In genomic region chr2:46697830-46698323, GRCh38 we compare ENCODE assay signal across 8 cellular contexts. TPM values are rescaled to one million over a fixed set of nuclear protein-coding genes. Genes with fewer than 3 reads are reported as not detected.
DNase-seq lines count a peak whose midpoint lies in the region; ATAC-seq and TF ChIP-seq lines count a peak whose summit lies in the region.

No MANE protein-coding gene starts in this region.

- ATAC-seq in right cardiac atrium (no peak), HG03565 (IDR thresholded peaks at IDR 0.05; ENCODE audit: unreplicated experiment) (no peak)

- WGBS in right cardiac atrium = 64% methylated on average over 14 of the region's 14 CpGs
- 86% methylated on average over 14 of the region's 14 CpGs for WGBS in smooth muscle cell (ENCODE audit: low lambda C conversion rate)

- no peaks in the 10 kb centered on the region for H3K27me3 ChIP-seq in right cardiac atrium (ENCODE audit: control insufficient read depth, insufficient read depth)
- H3K27me3 ChIP-seq in smooth muscle cell (ENCODE audit: low read depth) = no peaks in the 10 kb centered on the region

- H3K9me3 ChIP-seq in HEK293 (ENCODE audit: control insufficient read depth, insufficient read depth, low read depth, low read length) = no peaks in the 10 kb centered on the region
- no peaks in the 10 kb centered on the region for H3K9me3 ChIP-seq in right cardiac atrium (ENCODE audit: control insufficient read depth, low read length)
- no peaks in the 10 kb centered on the region for H3K9me3 ChIP-seq in smooth muscle cell (replicated peaks; ENCODE audit: low read depth)

- no peaks in the 10 kb centered on the region for H3K27me3 Mint-ChIP-seq in activated CD4-positive, alpha-beta memory T cell treated with anti-CD3 and anti-CD28 coated beads for 36 hours

- peak overlapping the region; percentile 91 for H3K9ac ChIP-seq in smooth muscle cell (ENCODE audit: low read depth)

- POLR2A ChIA-PET in HEK293 (lab: Yijun Ruan, JAX) = no interaction called here
- POLR2A ChIA-PET in activated CD4-positive, alpha-beta memory T cell treated with anti-CD3 and anti-CD28 coated beads for 36 hours (lab: Charles Lee) = no interaction called here

- H3K9me3 Mint-ChIP-seq in activated CD4-positive, alpha-beta memory T cell treated with anti-CD3 and anti-CD28 coated beads for 36 hours = no peaks in the 10 kb centered on the region

- peaks cover 34% of the 10 kb centered on the region for H4K20me1 ChIP-seq in smooth muscle cell (ENCODE audit: low read depth)

- no peak for TF ChIP-seq CTCF in HEK293 (tag by site-specific recombination; IDR thresholded peaks at IDR 0.05)
- TF ChIP-seq CTCF in smooth muscle cell (IDR thresholded peaks at IDR 0.05; ENCODE audit: borderline replicate concordance, insufficient read depth, poor library complexity, severe bottlenecking) = no peak

- peaks cover 2% of the 10 kb centered on the region for H3K4me1 ChIP-seq in HEK293 (ENCODE audit: control insufficient read depth, insufficient read depth, low read length)
- H3K4me1 ChIP-seq in right cardiac atrium (ENCODE audit: control insufficient read depth, insufficient read depth, low read length) = peaks cover 2% of the 10 kb centered on the region
- H3K4me1 ChIP-seq in smooth muscle cell (ENCODE audit: low read depth) = peaks cover 13% of the 10 kb centered on the region

- peaks cover 5% of the 10 kb centered on the region for H3F3A ChIP-seq in smooth muscle cell (ENCODE audit: low read depth)

- H3K27ac Mint-ChIP-seq in activated CD4-positive, alpha-beta memory T cell treated with anti-CD3 and anti-CD28 coated beads for 36 hours = peak overlapping the region; percentile 97

- H3K79me2 ChIP-seq in smooth muscle cell (ENCODE audit: low read depth) = peaks cover 35% of the 10 kb centered on the region

- H3K36me3 ChIP-seq in HEK293 (ENCODE audit: control insufficient read depth in 2 of 2, insufficient read depth in 1 of 2, low read length in 2 of 2) (no peaks in the 10 kb centered on the region), smooth muscle cell (ENCODE audit: low read depth) (no peaks in the 10 kb centered on the region)

- DNase-seq in activated CD4-positive, alpha-beta memory T cell treated with anti-CD3 and anti-CD28 coated beads for 36 hours = no peak
- DNase-seq in right cardiac atrium = peak in 1 of 3 donors; percentile 39
- no peak for DNase-seq in smooth muscle cell (lab: John Stamatoyannopoulos, UW; ENCODE audit: unreplicated experiment)
- no peak for DNase-seq in pons (ENCODE audit: low spot score)
- DNase-seq in NCI-H1417 (lab: John Stamatoyannopoulos, UW) = no peak
- DNase-seq in dermis blood vessel endothelial cell = no peak

- peaks cover 42% of the 10 kb centered on the region for H3K4me1 Mint-ChIP-seq in activated CD4-positive, alpha-beta memory T cell treated with anti-CD3 and anti-CD28 coated beads for 36 hours (ENCODE audit: low read depth)

- CTCF ChIA-PET in HEK293 (lab: Yijun Ruan, JAX) = interaction anchor here (1.0 kb wide), 1 partner anchor 101 kb away, joined by 3 read pairs; no protein-coding TSS in a partner anchor
- CTCF ChIA-PET in activated CD4-positive, alpha-beta memory T cell treated with anti-CD3 and anti-CD28 coated beads for 36 hours (lab: Charles Lee) = no interaction called here

- peak overlapping the region; percentile 75 for H2AFZ ChIP-seq in smooth muscle cell (ENCODE audit: low read depth)

- peak overlapping the region; percentile 69 for H3K4me3 ChIP-seq in HEK293 (ENCODE audit: low read depth, low read length)
- peak overlapping the region; percentile 94 for H3K4me3 ChIP-seq in right cardiac atrium (ENCODE audit: low read length)
- peak overlapping the region; percentile 99 for H3K4me3 ChIP-seq in smooth muscle cell

- H3K36me3 Mint-ChIP-seq in activated CD4-positive, alpha-beta memory T cell treated with anti-CD3 and anti-CD28 coated beads for 36 hours = no peaks in the 10 kb centered on the region

- H3K4me2 ChIP-seq in smooth muscle cell = peak overlapping the region; percentile 83

- H3K27ac ChIP-seq in HEK293 (ENCODE audit: extremely low read depth, low read depth, low read length) (peak overlapping the region; percentile 79), right cardiac atrium (ENCODE audit: low read length) (peak overlapping the region; percentile 73), smooth muscle cell (ENCODE audit: low read depth) (peak overlapping the region; percentile 87)

- H3K4me3 Mint-ChIP-seq in activated CD4-positive, alpha-beta memory T cell treated with anti-CD3 and anti-CD28 coated beads for 36 hours = peak overlapping the region; percentile 97

- intact Hi-C loops in activated CD4-positive, alpha-beta memory T cell treated with anti-CD3 and anti-CD28 coated beads for 36 hours (cut with micrococcal nuclease) = no loop called here
- intact Hi-C loops in right cardiac atrium (cut with DNase I) = no loop called here

TF ChIP-seq in HEK293, 187 proteins besides CTCF, POLR2A, EP300 and RAD21:
- TF ChIP-seq, protein P1, sequence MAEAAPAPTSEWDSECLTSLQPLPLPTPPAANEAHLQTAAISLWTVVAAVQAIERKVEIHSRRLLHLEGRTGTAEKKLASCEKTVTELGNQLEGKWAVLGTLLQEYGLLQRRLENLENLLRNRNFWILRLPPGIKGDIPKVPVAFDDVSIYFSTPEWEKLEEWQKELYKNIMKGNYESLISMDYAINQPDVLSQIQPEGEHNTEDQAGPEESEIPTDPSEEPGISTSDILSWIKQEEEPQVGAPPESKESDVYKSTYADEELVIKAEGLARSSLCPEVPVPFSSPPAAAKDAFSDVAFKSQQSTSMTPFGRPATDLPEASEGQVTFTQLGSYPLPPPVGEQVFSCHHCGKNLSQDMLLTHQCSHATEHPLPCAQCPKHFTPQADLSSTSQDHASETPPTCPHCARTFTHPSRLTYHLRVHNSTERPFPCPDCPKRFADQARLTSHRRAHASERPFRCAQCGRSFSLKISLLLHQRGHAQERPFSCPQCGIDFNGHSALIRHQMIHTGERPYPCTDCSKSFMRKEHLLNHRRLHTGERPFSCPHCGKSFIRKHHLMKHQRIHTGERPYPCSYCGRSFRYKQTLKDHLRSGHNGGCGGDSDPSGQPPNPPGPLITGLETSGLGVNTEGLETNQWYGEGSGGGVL (tag by site-specific recombination; IDR thresholded peaks at IDR 0.05) = no peak
- TF ChIP-seq ZNF10 (tag by site-specific recombination; IDR thresholded peaks at IDR 0.05) (no peak), ZNF555 (tag by site-specific recombination; conservative IDR thresholded peaks at IDR 0.05) (no peak)

RNA-seq across cellular contexts. Expression of gene SOCS5, which starts 1.2 kb away (rescaled TPM):
- 1 to 10 TPM; 5.8 TPM for total RNA-seq in activated CD4-positive, alpha-beta memory T cell treated with anti-CD3 and anti-CD28 coated beads for 36 hours
- total RNA-seq in right cardiac atrium (10 to 100 TPM; 22.4 to 27.5 (median 23.3) TPM), smooth muscle cell (31.1 and 42.8 TPM in 2 replicates), dermis blood vessel endothelial cell (27.4 and 29.4 TPM in 2 replicates)
- polyA plus RNA-seq in right cardiac atrium (9.4 TPM), smooth muscle cell (6.2 and 8.9 TPM in 2 replicates)
